ENCODE assay signal across 26 cellular contexts in genomic region chr5:41815663-41816062, GRCh38. TPM values are rescaled to one million over a fixed set of nuclear protein-coding genes. Genes with fewer than 3 reads are reported as not detected.
A peak's percentile ranks its signal among the peaks of the same experiment; 100 is the strongest.
DNase-seq lines count a peak whose midpoint lies in the region; ATAC-seq, FAIRE-seq and TF ChIP-seq lines count a peak whose summit lies in the region.
"Had no signal": no experiment of that assay in that cellular context is flagged by ENCODE, and none has a peak within 500 bp of the region (broad histone marks: within the 10 kb centered on the region; RNA-seq: fewer than 3 reads in every experiment).

No MANE protein-coding gene starts in this region.

- H3K9me3 ChIP-seq in thoracic aorta = no peaks in the 10 kb centered on the region
- H3K9me3 ChIP-seq: mucosa of descending colon, right atrium auricular region, spleen, upper lobe of right lung had no signal

- no peaks in the 10 kb centered on the region for H3K27me3 ChIP-seq in thoracic aorta (replicated peaks; ENCODE audit: insufficient read depth)
- H3K27me3 ChIP-seq: right atrium auricular region, spleen, upper lobe of right lung had no signal

- TF ChIP-seq CTCF in fibroblast of the aortic adventitia (IDR thresholded peaks at IDR 0.05; ENCODE audit: insufficient read depth, low read length) = no peak
- no peak for TF ChIP-seq CTCF in thoracic aorta (IDR thresholded peaks at IDR 0.05)

- H3K4me3 ChIP-seq in fibroblast of the aortic adventitia (ENCODE audit: low read depth, low read length) (no peak overlapping the region), thoracic aorta (peak overlapping the region; percentile 35)
- H3K4me3 ChIP-seq: mucosa of descending colon, right atrium auricular region, spleen, upper lobe of right lung had no signal

- no peaks in the 10 kb centered on the region for H3K36me3 ChIP-seq in thoracic aorta
- H3K36me3 ChIP-seq: right atrium auricular region, spleen, upper lobe of right lung, WERI-Rb-1 had no signal

- H3K27ac ChIP-seq in thoracic aorta = peak overlapping the region; percentile 54 to 57
- H3K27ac ChIP-seq: right atrium auricular region, spleen, upper lobe of right lung, WERI-Rb-1 had no signal

- peak; percentile 45 for FAIRE-seq in GM19239 (lab: Jason Lieb, UNC)

- ATAC-seq in HG03469 (IDR thresholded peaks at IDR 0.05; ENCODE audit: unreplicated experiment) = peak; percentile 43
- ATAC-seq in thoracic aorta (ENCODE audit: insufficient number of reproducible peaks, low FRiP score, low read depth) = no peak
- ATAC-seq: activated CD8-positive, alpha-beta memory T cell treated with anti-CD3 and anti-CD28 coated beads, Interleukin-2, amount 10 ng/mL, durations not matched to agents 7 days and 5 days; mucosa of descending colon; Panc1; upper lobe of right lung had no signal

- DNase-seq in GM19239 (ENCODE audit: insufficient read length, low spot score) = no peak
- DNase-seq in fibroblast of the aortic adventitia (ENCODE audit: low read depth) = peak; percentile 14
- DNase-seq in thoracic aorta (ENCODE audit: low spot score) = no peak
- no peak for DNase-seq in NCI-H2171 (lab: John Stamatoyannopoulos, UW)
- no peak for DNase-seq in NCI-H2227 (lab: John Stamatoyannopoulos, UW; ENCODE audit: unreplicated experiment)
- no peak for DNase-seq in NOMO-1 treated with dmso at 0.1 percent for 144 hours (lab: John Stamatoyannopoulos, UW; ENCODE audit: unreplicated experiment)
- DNase-seq: activated CD4-positive, alpha-beta T cell treated with anti-CD3 and anti-CD28 coated beads, Interleukin-2, amount 50 U/mL, for 1 hour; activated CD8-positive, alpha-beta memory T cell treated with anti-CD3 and anti-CD28 coated beads, Interleukin-2, amount 10 ng/mL, durations not matched to agents 7 days and 5 days; activated naive CD4-positive, alpha-beta T cell treated with Interleukin-2 at 50 U/mL for 16 hours; C1 segment of cervical spinal cord; Calu3; DND-41; HCEC 1CT; IMR-90; mucosa of descending colon; NCI-H1105 treated with DMSO at 0.1 percent for 48 hours; NCI-H1930; NCI-H526; SHP77 treated with DMSO at 0.1 percent for 48 hours; spleen; T1000; upper lobe of right lung; WERI-Rb-1 had no signal

- H3K4me1 ChIP-seq in thoracic aorta (ENCODE audit: control insufficient read depth in 1 of 2, low read depth in 2 of 2) = peaks cover 6 to 43% of the 10 kb centered on the region in 2 donors
- H3K4me1 ChIP-seq: right atrium auricular region, spleen, upper lobe of right lung had no signal

RNA-seq across cellular contexts. Expression of gene OXCT1, which starts 54.6 kb away (rescaled TPM):
- 35.7 and 36.4 TPM in 2 replicates for total RNA-seq in fibroblast of the aortic adventitia (ENCODE audit: low replicate concordance)
- 10 to 100 TPM; 19.6 to 30.6 TPM for total RNA-seq in thoracic aorta
